ENCODE assay signal across 10 cellular contexts in genomic region chr11:119361961-119362725, GRCh38. TPM values are rescaled to one million over a fixed set of nuclear protein-coding genes. Genes with fewer than 3 reads are reported as not detected.
DNase-seq lines count a peak whose midpoint lies in the region; ATAC-seq and TF ChIP-seq lines count a peak whose summit lies in the region.
"Had no signal": no experiment of that assay in that cellular context is flagged by ENCODE, and none has a peak within 500 bp of the region (broad histone marks: within the 10 kb centered on the region; RNA-seq: fewer than 3 reads in every experiment).

No MANE protein-coding gene starts in this region.

- no peaks in the 10 kb centered on the region for H3K27me3 ChIP-seq in tibial artery

- peak overlapping the region; percentile 56 to 58 for H3K4me3 ChIP-seq in tibial artery
- H3K4me3 ChIP-seq: mucosa of descending colon had no signal

- peaks cover 34% of the 10 kb centered on the region for H3K4me1 Mint-ChIP-seq in activated CD4-positive, alpha-beta memory T cell treated with anti-CD3 and anti-CD28 coated beads for 36 hours (ENCODE audit: low read depth)
- H3K4me1 Mint-ChIP-seq in activated CD4-positive, alpha-beta memory T cell treated with anti-CD3 and anti-CD28 coated beads, Interleukin-2, amount 10 ng/mL, durations not matched to agents 7 days and 5 days, result peaks cover 17% of the 10 kb centered on the region

- POLR2A ChIA-PET in activated CD4-positive, alpha-beta memory T cell treated with anti-CD3 and anti-CD28 coated beads for 36 hours (lab: Charles Lee), result interaction anchor here (0.7 kb wide), 1 partner anchor 19 kb away, joined by 3 read pairs; the partner anchor contains the start of gene USP2
- POLR2A ChIA-PET in activated CD4-positive, alpha-beta memory T cell treated with anti-CD3 and anti-CD28 coated beads, Interleukin-2, amount 10 ng/mL, durations not matched to agents 7 days and 5 days (lab: Charles Lee), result interaction anchor here (1.2 kb wide), 1 partner anchor 14 kb away, joined by 4 read pairs; no protein-coding TSS in a partner anchor

- intact Hi-C loops in activated CD4-positive, alpha-beta memory T cell treated with anti-CD3 and anti-CD28 coated beads for 36 hours (cut with micrococcal nuclease), result loop anchor here (1.0 to 5.0 kb wide), 3 partner anchors 27 to 64 kb away; partner anchors contain the start of gene RNF26
- intact Hi-C loops in tibial artery (cut with DNase I; ENCODE audit: low total_unique reads), result no loop called here

- DNase-seq in activated CD4-positive, alpha-beta memory T cell treated with anti-CD3 and anti-CD28 coated beads for 36 hours, result peak; percentile 32
- DNase-seq in activated CD4-positive, alpha-beta memory T cell treated with anti-CD3 and anti-CD28 coated beads, Interleukin-2, amount 10 ng/mL, durations not matched to agents 7 days and 5 days, result no peak
- no peak for DNase-seq in left lobe of liver (ENCODE audit: low spot score)
- DNase-seq in tibial artery, result no peak
- no peak for DNase-seq in GM13976 (ENCODE audit: low spot score)
- DNase-seq: AML-193; dermis blood vessel endothelial cell; stimulated activated naive B cell treated with anti-CD40 and anti-IgM and Interleukin-4, amounts not matched to agents 10 μg/mL and 1 μg/mL and 100 μg/mL, for 72 hours had no signal

- H3K4me1 ChIP-seq in tibial artery, result peaks cover 3 to 68% (median 53%) of the 10 kb centered on the region in 4 donors

- H3K36me3 Mint-ChIP-seq in activated CD4-positive, alpha-beta memory T cell treated with anti-CD3 and anti-CD28 coated beads for 36 hours, result no peaks in the 10 kb centered on the region
- H3K36me3 Mint-ChIP-seq in activated CD4-positive, alpha-beta memory T cell treated with anti-CD3 and anti-CD28 coated beads, Interleukin-2, amount 10 ng/mL, durations not matched to agents 7 days and 5 days (ENCODE audit: low read depth), result no peaks in the 10 kb centered on the region

- CTCF ChIA-PET in activated CD4-positive, alpha-beta memory T cell treated with anti-CD3 and anti-CD28 coated beads for 36 hours (lab: Charles Lee), result interaction anchor here (0.8 to 3.4 kb wide), 9 partner anchors 9 to 119 kb away, joined by 3 to 34 read pairs (median 6); partner anchors contain the start of gene USP2
- CTCF ChIA-PET in activated CD4-positive, alpha-beta memory T cell treated with anti-CD3 and anti-CD28 coated beads, Interleukin-2, amount 10 ng/mL, durations not matched to agents 7 days and 5 days (lab: Charles Lee), result interaction anchor here (0.7 to 3.6 kb wide), 9 partner anchors 8 to 113 kb away, joined by 3 to 14 read pairs (median 5); partner anchors contain the start of gene USP2

- peak; percentile 2 for ATAC-seq in left lobe of liver
- no peak for ATAC-seq in GM21723 (IDR thresholded peaks at IDR 0.05; ENCODE audit: unreplicated experiment)

- no peaks in the 10 kb centered on the region for H3K9me3 Mint-ChIP-seq in activated CD4-positive, alpha-beta memory T cell treated with anti-CD3 and anti-CD28 coated beads for 36 hours
- H3K9me3 Mint-ChIP-seq in activated CD4-positive, alpha-beta memory T cell treated with anti-CD3 and anti-CD28 coated beads, Interleukin-2, amount 10 ng/mL, durations not matched to agents 7 days and 5 days, result no peaks in the 10 kb centered on the region

- in situ Hi-C loops in GM13976 (cut with MboI; ENCODE audit: low sequenced_read_pairs, unreplicated experiment), result no loop called here

- H3K9me3 ChIP-seq in tibial artery, result no peaks in the 10 kb centered on the region
- H3K9me3 ChIP-seq: mucosa of descending colon had no signal

- peaks cover 47% of the 10 kb centered on the region for H3K27me3 Mint-ChIP-seq in activated CD4-positive, alpha-beta memory T cell treated with anti-CD3 and anti-CD28 coated beads for 36 hours
- peaks cover 40% of the 10 kb centered on the region for H3K27me3 Mint-ChIP-seq in activated CD4-positive, alpha-beta memory T cell treated with anti-CD3 and anti-CD28 coated beads, Interleukin-2, amount 10 ng/mL, durations not matched to agents 7 days and 5 days

- peak overlapping the region; percentile 78 to 84 for H3K27ac ChIP-seq in tibial artery

- no peak overlapping the region for H3K27ac Mint-ChIP-seq in activated CD4-positive, alpha-beta memory T cell treated with anti-CD3 and anti-CD28 coated beads for 36 hours
- H3K27ac Mint-ChIP-seq in activated CD4-positive, alpha-beta memory T cell treated with anti-CD3 and anti-CD28 coated beads, Interleukin-2, amount 10 ng/mL, durations not matched to agents 7 days and 5 days, result no peak overlapping the region
- H3K27ac Mint-ChIP-seq: stimulated activated naive B cell treated with anti-CD40 and anti-IgM and Interleukin-4, amounts not matched to agents 10 μg/mL and 1 μg/mL and 100 μg/mL, for 72 hours had no signal

- peak overlapping the region; percentile 7 for H3K4me3 Mint-ChIP-seq in activated CD4-positive, alpha-beta memory T cell treated with anti-CD3 and anti-CD28 coated beads for 36 hours
- no peak overlapping the region for H3K4me3 Mint-ChIP-seq in activated CD4-positive, alpha-beta memory T cell treated with anti-CD3 and anti-CD28 coated beads, Interleukin-2, amount 10 ng/mL, durations not matched to agents 7 days and 5 days

- H3K36me3 ChIP-seq in tibial artery, result peaks cover 0 to 23% (median 6%) of the 10 kb centered on the region in 3 donors

- no peak for TF ChIP-seq CTCF in tibial artery (IDR thresholded peaks at IDR 0.05)
- no peak for TF ChIP-seq CTCF in GM13976 (IDR thresholded peaks at IDR 0.05; ENCODE audit: borderline replicate concordance, control extremely low read depth, extremely low read depth, insufficient read depth, missing control alignments)

RNA-seq across cellular contexts. Expression of gene MFRP, which starts 15.6 kb away (rescaled TPM):
- not detected for total RNA-seq in activated CD4-positive, alpha-beta memory T cell treated with anti-CD3 and anti-CD28 coated beads for 36 hours
- total RNA-seq in activated CD4-positive, alpha-beta memory T cell treated with anti-CD3 and anti-CD28 coated beads, Interleukin-2, amount 10 ng/mL, durations not matched to agents 7 days and 5 days, result not detected
- not detected for total RNA-seq in left lobe of liver
- total RNA-seq: dermis blood vessel endothelial cell, mucosa of descending colon had no signal

RNA-seq across cellular contexts. Expression of gene USP2, which starts 19.3 kb away (rescaled TPM):
- 1 to 10 TPM; 1.4 to 2.2 TPM for total RNA-seq in activated CD4-positive, alpha-beta memory T cell treated with anti-CD3 and anti-CD28 coated beads for 36 hours
- total RNA-seq in activated CD4-positive, alpha-beta memory T cell treated with anti-CD3 and anti-CD28 coated beads, Interleukin-2, amount 10 ng/mL, durations not matched to agents 7 days and 5 days, result under 1 TPM; 0.48 to 0.53 TPM
- 10.9 TPM for total RNA-seq in left lobe of liver

RNA-seq across cellular contexts. Expression of gene C1QTNF5, which starts 21.5 kb away (rescaled TPM):
- total RNA-seq in activated CD4-positive, alpha-beta memory T cell treated with anti-CD3 and anti-CD28 coated beads for 36 hours, result not detected
- total RNA-seq in activated CD4-positive, alpha-beta memory T cell treated with anti-CD3 and anti-CD28 coated beads, Interleukin-2, amount 10 ng/mL, durations not matched to agents 7 days and 5 days, result not detected
- total RNA-seq in left lobe of liver, result 4.7 TPM

RNA-seq across cellular contexts. Expression of gene RNF26, which starts 27.8 kb away (rescaled TPM):
- total RNA-seq in activated CD4-positive, alpha-beta memory T cell treated with anti-CD3 and anti-CD28 coated beads for 36 hours, result 10 to 100 TPM; 33.7 to 35.2 TPM
- 10 to 100 TPM; 33.5 to 35.1 TPM for total RNA-seq in activated CD4-positive, alpha-beta memory T cell treated with anti-CD3 and anti-CD28 coated beads, Interleukin-2, amount 10 ng/mL, durations not matched to agents 7 days and 5 days
- 15.0 TPM for total RNA-seq in left lobe of liver

RNA-seq across cellular contexts. Expression of gene MCAM, which starts 45.2 kb away (rescaled TPM):
- 1 to 10 TPM; 6.9 to 8.2 TPM for total RNA-seq in activated CD4-positive, alpha-beta memory T cell treated with anti-CD3 and anti-CD28 coated beads for 36 hours
- 1 to 10 TPM; 6.5 to 6.6 TPM for total RNA-seq in activated CD4-positive, alpha-beta memory T cell treated with anti-CD3 and anti-CD28 coated beads, Interleukin-2, amount 10 ng/mL, durations not matched to agents 7 days and 5 days
- 1.5 TPM for total RNA-seq in left lobe of liver
